In the genomic region with DNA sequence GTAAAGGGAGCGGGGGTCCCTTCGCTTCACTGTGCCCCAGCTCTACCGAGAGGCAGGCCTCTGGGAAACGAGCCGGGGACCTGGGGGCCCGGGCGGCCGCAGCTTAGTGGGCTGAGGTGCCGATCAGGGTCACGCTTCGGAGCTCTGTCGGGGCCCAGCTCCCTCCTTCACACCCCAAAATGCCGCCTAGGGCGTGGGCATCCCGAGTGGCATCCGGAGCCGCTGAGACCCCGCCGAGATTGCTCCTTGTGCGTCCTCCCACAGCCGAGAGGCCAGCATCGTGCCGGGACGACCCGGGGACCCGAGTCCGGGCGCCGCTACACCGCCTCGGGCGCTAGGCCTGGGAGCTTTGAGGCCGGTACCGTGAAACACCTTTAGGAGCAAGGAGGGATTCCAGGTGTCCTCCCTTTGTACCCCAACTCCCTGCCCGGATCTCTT, we compare ENCODE assay signal across 14 cellular contexts. TPM values are rescaled to one million over a fixed set of nuclear protein-coding genes. Genes with fewer than 3 reads are reported as not detected.
DNase-seq lines count a peak whose midpoint lies in the region; ATAC-seq and TF ChIP-seq lines count a peak whose summit lies in the region.
"Had no signal": no experiment of that assay in that cellular context is flagged by ENCODE, and none has a peak within 500 bp of the region (broad histone marks: within the 10 kb centered on the region; RNA-seq: fewer than 3 reads in every experiment).

No MANE protein-coding gene starts in this region.

- intact Hi-C loops in activated T-helper 1 cell treated with anti-CD3 and anti-CD28 coated beads, Interleukin-12 subunit alpha, Interleukin-12 subunit beta, Interleukin-2, Interleukin-4 antibody, amounts not matched to agents 30 ng/mL and 10 ng/mL and 1 ng/mL, durations not matched to agents 14 hours and 24 hours and 36 hours (cut with micrococcal nuclease) = loop anchor here (10.0 kb wide), 1 partner anchor 1865 kb away; the partner anchor contains the start of gene CBLN1

- H3K27ac Mint-ChIP-seq in activated T-helper 1 cell treated with anti-CD3 and anti-CD28 coated beads, Interleukin-12 subunit alpha, Interleukin-12 subunit beta, Interleukin-2, Interleukin-4 antibody, amounts not matched to agents 30 ng/mL and 10 ng/mL and 1 ng/mL, durations not matched to agents 14 hours and 24 hours and 36 hours = peak overlapping the region; percentile 12
- peak overlapping the region; percentile 79 for H3K27ac Mint-ChIP-seq in progenitor cell of endocrine pancreas
- H3K27ac Mint-ChIP-seq: activated CD4-positive, alpha-beta memory T cell treated with anti-CD3 and anti-CD28 coated beads, Interleukin-2, amount 10 ng/mL, durations not matched to agents 7 days and 5 days; activated naive CD8-positive, alpha-beta T cell treated with anti-CD3 and anti-CD28 coated beads for 36 hours had no signal

- peaks cover 8% of the 10 kb centered on the region for H3K36me3 Mint-ChIP-seq in activated T-helper 1 cell treated with anti-CD3 and anti-CD28 coated beads, Interleukin-12 subunit alpha, Interleukin-12 subunit beta, Interleukin-2, Interleukin-4 antibody, amounts not matched to agents 30 ng/mL and 10 ng/mL and 1 ng/mL, durations not matched to agents 14 hours and 24 hours and 36 hours (ENCODE audit: low read depth)
- H3K36me3 Mint-ChIP-seq in progenitor cell of endocrine pancreas (ENCODE audit: insufficient read depth) = no peaks in the 10 kb centered on the region

- H3K4me3 ChIP-seq in H7 (ENCODE audit: insufficient read depth, low read depth, low read length) = peak overlapping the region; percentile 90
- H3K4me3 ChIP-seq in iPS-11a (ENCODE audit: low read depth, low read length) = peak overlapping the region; percentile 88
- H3K4me3 ChIP-seq: lower lobe of right lung had no signal

- DNase-seq in H7 (peak; percentile 56), progenitor cell of endocrine pancreas (ENCODE audit: low spot score, unreplicated experiment) (peak; percentile 22), erythroblast (lab: John Stamatoyannopoulos, UW) (no peak), NCI-H2107 (lab: John Stamatoyannopoulos, UW) (no peak)
- no peak for DNase-seq in activated T-helper 1 cell treated with anti-CD3 and anti-CD28 coated beads, Interleukin-12 subunit alpha, Interleukin-12 subunit beta, Interleukin-2, Interleukin-4 antibody, amounts not matched to agents 30 ng/mL and 10 ng/mL and 1 ng/mL, durations not matched to agents 14 hours and 24 hours and 36 hours (ENCODE audit: low spot score)
- DNase-seq: activated CD4-positive, alpha-beta memory T cell treated with anti-CD3 and anti-CD28 coated beads, Interleukin-2, amount 10 ng/mL, durations not matched to agents 7 days and 5 days; activated naive CD8-positive, alpha-beta T cell treated with anti-CD3 and anti-CD28 coated beads for 36 hours; lower lobe of right lung; NCI-H446; stimulated activated CD8-positive, alpha-beta memory T cell treated with anti-CD3 and anti-CD28 coated beads, Interleukin-4, amount 100 ng/mL, for 48 hours; SW 1271 had no signal

- no peak for TF ChIP-seq CTCF in progenitor cell of endocrine pancreas (IDR thresholded peaks at IDR 0.05; ENCODE audit: unreplicated experiment)

- H3K4me3 Mint-ChIP-seq in activated T-helper 1 cell treated with anti-CD3 and anti-CD28 coated beads, Interleukin-12 subunit alpha, Interleukin-12 subunit beta, Interleukin-2, Interleukin-4 antibody, amounts not matched to agents 30 ng/mL and 10 ng/mL and 1 ng/mL, durations not matched to agents 14 hours and 24 hours and 36 hours = no peak overlapping the region
- H3K4me3 Mint-ChIP-seq in progenitor cell of endocrine pancreas (ENCODE audit: low read depth) = peak overlapping the region; percentile 88
- H3K4me3 Mint-ChIP-seq: activated CD4-positive, alpha-beta memory T cell treated with anti-CD3 and anti-CD28 coated beads, Interleukin-2, amount 10 ng/mL, durations not matched to agents 7 days and 5 days; activated naive CD8-positive, alpha-beta T cell treated with anti-CD3 and anti-CD28 coated beads for 36 hours had no signal

- no peaks in the 10 kb centered on the region for H3K4me1 Mint-ChIP-seq in activated T-helper 1 cell treated with anti-CD3 and anti-CD28 coated beads, Interleukin-12 subunit alpha, Interleukin-12 subunit beta, Interleukin-2, Interleukin-4 antibody, amounts not matched to agents 30 ng/mL and 10 ng/mL and 1 ng/mL, durations not matched to agents 14 hours and 24 hours and 36 hours (ENCODE audit: low read depth)
- peaks cover 53% of the 10 kb centered on the region for H3K4me1 Mint-ChIP-seq in progenitor cell of endocrine pancreas (ENCODE audit: low read depth)

- H3K9me3 Mint-ChIP-seq in activated T-helper 1 cell treated with anti-CD3 and anti-CD28 coated beads, Interleukin-12 subunit alpha, Interleukin-12 subunit beta, Interleukin-2, Interleukin-4 antibody, amounts not matched to agents 30 ng/mL and 10 ng/mL and 1 ng/mL, durations not matched to agents 14 hours and 24 hours and 36 hours = peaks cover 5% of the 10 kb centered on the region
- no peaks in the 10 kb centered on the region for H3K9me3 Mint-ChIP-seq in progenitor cell of endocrine pancreas (ENCODE audit: low read depth)

- H3K27me3 ChIP-seq in H7 (ENCODE audit: control insufficient read depth, insufficient read depth, low read length) = peaks cover 36% of the 10 kb centered on the region

- ATAC-seq in HG03460 (IDR thresholded peaks at IDR 0.05; ENCODE audit: unreplicated experiment) = no peak
- ATAC-seq in HG03442 (IDR thresholded peaks at IDR 0.05; ENCODE audit: unreplicated experiment) = no peak

- TF ChIP-seq POLR2A in erythroblast (IDR thresholded peaks at IDR 0.05; ENCODE audit: low read length) = no peak

- no peaks in the 10 kb centered on the region for H3K36me3 ChIP-seq in H7 (replicated peaks; ENCODE audit: control insufficient read depth, insufficient read depth, low read length)
- H3K36me3 ChIP-seq: lower lobe of right lung had no signal

- peaks cover 53% of the 10 kb centered on the region for H3K27me3 Mint-ChIP-seq in activated T-helper 1 cell treated with anti-CD3 and anti-CD28 coated beads, Interleukin-12 subunit alpha, Interleukin-12 subunit beta, Interleukin-2, Interleukin-4 antibody, amounts not matched to agents 30 ng/mL and 10 ng/mL and 1 ng/mL, durations not matched to agents 14 hours and 24 hours and 36 hours (ENCODE audit: insufficient read depth)
- H3K27me3 Mint-ChIP-seq in progenitor cell of endocrine pancreas = peaks cover 28% of the 10 kb centered on the region

RNA-seq across cellular contexts. Expression of gene SALL1, which starts 1.3 kb away (rescaled TPM):
- total RNA-seq in H7 (2014; rRNA removed; shearing (Covaris generic)) = 33.4 and 38.2 TPM in 2 replicates
- total RNA-seq in activated T-helper 1 cell treated with anti-CD3 and anti-CD28 coated beads, Interleukin-12 subunit alpha, Interleukin-12 subunit beta, Interleukin-2, Interleukin-4 antibody, amounts not matched to agents 30 ng/mL and 10 ng/mL and 1 ng/mL, durations not matched to agents 14 hours and 24 hours and 36 hours = not detected in 2 replicates
- 11.0 and 12.8 TPM in 2 replicates for total RNA-seq in progenitor cell of endocrine pancreas
- total RNA-seq: activated CD4-positive, alpha-beta memory T cell treated with anti-CD3 and anti-CD28 coated beads, Interleukin-2, amount 10 ng/mL, durations not matched to agents 7 days and 5 days; activated naive CD8-positive, alpha-beta T cell treated with anti-CD3 and anti-CD28 coated beads for 36 hours; lower lobe of right lung had no signal

Comparison
In these comparisons a context has a peak if more than half of its experiments do, and no peak if none do; other contexts are left out.
1. DNase-seq: peak in H7 (single experiment) and progenitor cell of endocrine pancreas (single experiment); none in activated T-helper 1 cell treated with anti-CD3 and anti-CD28 coated beads, Interleukin-12 subunit alpha, Interleukin-12 subunit beta, Interleukin-2, Interleukin-4 antibody, amounts not matched to agents 30 ng/mL and 10 ng/mL and 1 ng/mL, durations not matched to agents 14 hours and 24 hours and 36 hours (single experiment), erythroblast (0 of 2) and NCI-H2107 (single experiment).
2. RNA of gene SALL1, which starts 1.3 kb away (total RNA-seq): 33.4 to 38.2 TPM in H7 and 11.0 to 12.8 TPM in progenitor cell of endocrine pancreas; not detected in activated T-helper 1 cell treated with anti-CD3 and anti-CD28 coated beads, Interleukin-12 subunit alpha, Interleukin-12 subunit beta, Interleukin-2, Interleukin-4 antibody, amounts not matched to agents 30 ng/mL and 10 ng/mL and 1 ng/mL, durations not matched to agents 14 hours and 24 hours and 36 hours; every median in the first group is over 10 times any median in the second.